ENCODE assay signal across 32 cellular contexts in the genomic region with DNA sequence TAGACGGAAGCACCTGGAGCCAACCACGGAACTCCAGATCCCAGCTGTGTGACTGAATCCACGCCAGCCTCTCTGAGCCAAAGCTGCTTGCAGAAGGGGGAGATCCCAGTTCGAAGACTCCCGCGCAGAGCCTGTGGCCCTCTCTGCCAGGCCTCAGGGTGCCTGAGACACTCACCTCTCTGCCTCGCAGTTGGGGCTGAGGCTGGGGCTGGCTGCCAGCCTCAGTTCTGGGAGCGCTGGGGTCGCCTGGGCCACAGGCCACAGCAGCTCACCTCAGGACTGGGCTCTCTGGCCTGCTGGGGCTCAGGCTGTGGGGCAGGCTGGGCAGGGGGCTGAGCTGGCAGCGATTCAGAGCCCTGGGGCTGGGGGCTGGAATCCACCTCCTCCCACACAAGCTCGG. TPM values are rescaled to one million over a fixed set of nuclear protein-coding genes. Genes with fewer than 3 reads are reported as not detected.
"Had no signal": no experiment of that assay in that cellular context is flagged by ENCODE, and none has a peak within 500 bp of the region (broad histone marks: within the 10 kb centered on the region; RNA-seq: fewer than 3 reads in every experiment).

No MANE protein-coding gene starts in this region.

- H3K36me3 ChIP-seq: ascending aorta, breast epithelium, cardiac muscle cell, colonic mucosa, esophagus squamous epithelium had no signal

- H3K27ac ChIP-seq: ascending aorta, breast epithelium, cardiac muscle cell, colonic mucosa, epithelial cell of prostate, esophagus squamous epithelium had no signal

- DNase-seq: activated CD4-positive, alpha-beta memory T cell treated with anti-CD3 and anti-CD28 coated beads, Interleukin-2, amount 10 ng/mL, durations not matched to agents 7 days and 5 days; activated CD4-positive, alpha-beta T cell treated with anti-CD3 and anti-CD28 coated beads for 36 hours; activated CD4-positive, alpha-beta T cell treated with anti-CD3 and anti-CD28 coated beads, Interleukin-2, amount 10 ng/mL, durations not matched to agents 7 days and 5 days; activated CD4-positive, alpha-beta T cell treated with anti-CD3 and anti-CD28 coated beads, Interleukin-2, amount 50 U/mL, for 4 hours; activated CD4-positive, CD25-positive, alpha-beta regulatory T cell; activated CD4-positive, CD25-positive, alpha-beta regulatory T cell treated with anti-CD3 and anti-CD28 coated beads, Interleukin-2, amount 50 U/mL, for 72 hours; activated CD8-positive, alpha-beta memory T cell treated with anti-CD3 and anti-CD28 coated beads, Interleukin-2, amount 50 U/mL, for 48 hours; activated gamma-delta T cell; activated naive CD4-positive, alpha-beta T cell; activated naive CD4-positive, alpha-beta T cell treated with anti-CD3 and anti-CD28 coated beads, Interleukin-2, amount 10 ng/mL, durations not matched to agents 7 days and 5 days; activated naive CD8-positive, alpha-beta T cell treated with anti-CD3 and anti-CD28 coated beads, Interleukin-2, amount 10 ng/mL, durations not matched to agents 7 days and 5 days; activated T-cell treated with anti-CD3 and anti-CD28 coated beads for 4 hours; activated T-cell treated with anti-CD3 and anti-CD28 coated beads, Interleukin-2, amount 50 U/mL, for 24 hours; activated T-cell treated with anti-CD3 and anti-CD28 coated beads, Interleukin-2, amount 50 U/mL, for 72 hours; central memory CD4-positive, alpha-beta T cell; cerebellar nuclear complex; colonic mucosa; effector CD8-positive, alpha-beta T cell; esophagus squamous epithelium; head of caudate nucleus; T-helper 2 cell had no signal

- H3K4me1 ChIP-seq: colonic mucosa had no signal

- ATAC-seq: activated CD4-positive, alpha-beta T cell treated with anti-CD3 and anti-CD28 coated beads for 36 hours; activated naive CD4-positive, alpha-beta T cell treated with anti-CD3 and anti-CD28 coated beads, Interleukin-2, amount 50 U/mL, for 72 hours; activated T-cell treated with anti-CD3 and anti-CD28 coated beads, Interleukin-2, amount 50 U/mL, for 72 hours had no signal

- H3K9me3 ChIP-seq: ascending aorta, breast epithelium, colonic mucosa, esophagus squamous epithelium had no signal

- H3K4me3 ChIP-seq: ascending aorta, breast epithelium, cardiac muscle cell, colonic mucosa, esophagus squamous epithelium had no signal

RNA-seq across cellular contexts. Expression of a gene that starts 8.2 kb away (rescaled TPM):
- total RNA-seq: activated naive CD8-positive, alpha-beta T cell treated with anti-CD3 and anti-CD28 coated beads, Interleukin-2, amount 10 ng/mL, durations not matched to agents 7 days and 5 days had no signal

RNA-seq across cellular contexts. Expression of a gene that starts 13.6 kb away (rescaled TPM):
- total RNA-seq: activated CD4-positive, alpha-beta memory T cell treated with anti-CD3 and anti-CD28 coated beads, Interleukin-2, amount 10 ng/mL, durations not matched to agents 7 days and 5 days; activated CD4-positive, alpha-beta T cell treated with anti-CD3 and anti-CD28 coated beads for 36 hours; activated CD4-positive, alpha-beta T cell treated with anti-CD3 and anti-CD28 coated beads, Interleukin-2, amount 10 ng/mL, durations not matched to agents 7 days and 5 days; activated naive CD4-positive, alpha-beta T cell treated with anti-CD3 and anti-CD28 coated beads, Interleukin-2, amount 50 U/mL, for 72 hours; activated naive CD8-positive, alpha-beta T cell treated with anti-CD3 and anti-CD28 coated beads, Interleukin-2, amount 10 ng/mL, durations not matched to agents 7 days and 5 days; activated T-cell treated with anti-CD3 and anti-CD28 coated beads, Interleukin-2, amount 50 U/mL, for 72 hours; ascending aorta; breast epithelium; cardiac muscle cell; dermis microvascular lymphatic vessel endothelial cell; endothelial cell of umbilical vein; esophagus squamous epithelium; fibroblast of lung; fibroblast of villous mesenchyme; frontal cortex; T-helper 1 cell treated with Interleukin-12 subunit alpha and Interleukin-12 subunit beta and Interleukin-4 antibody, amounts not matched to agents 30 ng/mL and 1 ng/mL, for 36 hours had no signal
- polyA plus RNA-seq: cardiac muscle cell, endothelial cell of umbilical vein, fibroblast of lung had no signal

RNA-seq across cellular contexts. Expression of a gene that starts 24.2 kb away (rescaled TPM):
- total RNA-seq: activated CD4-positive, alpha-beta memory T cell treated with anti-CD3 and anti-CD28 coated beads, Interleukin-2, amount 10 ng/mL, durations not matched to agents 7 days and 5 days; activated CD4-positive, alpha-beta T cell treated with anti-CD3 and anti-CD28 coated beads for 36 hours; activated CD4-positive, alpha-beta T cell treated with anti-CD3 and anti-CD28 coated beads, Interleukin-2, amount 10 ng/mL, durations not matched to agents 7 days and 5 days; activated naive CD4-positive, alpha-beta T cell treated with anti-CD3 and anti-CD28 coated beads, Interleukin-2, amount 50 U/mL, for 72 hours; activated naive CD8-positive, alpha-beta T cell treated with anti-CD3 and anti-CD28 coated beads, Interleukin-2, amount 10 ng/mL, durations not matched to agents 7 days and 5 days; activated T-cell treated with anti-CD3 and anti-CD28 coated beads, Interleukin-2, amount 50 U/mL, for 72 hours; ascending aorta; breast epithelium; cardiac muscle cell; endothelial cell of umbilical vein; fibroblast of villous mesenchyme; T-helper 1 cell treated with Interleukin-12 subunit alpha and Interleukin-12 subunit beta and Interleukin-4 antibody, amounts not matched to agents 30 ng/mL and 1 ng/mL, for 36 hours had no signal
- polyA plus RNA-seq: cardiac muscle cell, endothelial cell of umbilical vein, fibroblast of lung had no signal
